ENCODE assay signal across 12 cellular contexts in genomic region chr11:103396237-103396636, GRCh38.
"Had no signal": no experiment of that assay in that cellular context is flagged by ENCODE, and none has a peak within 500 bp of the region (broad histone marks: within the 10 kb centered on the region; RNA-seq: fewer than 3 reads in every experiment).

No MANE protein-coding gene starts in this region.

- H3K36me3 Mint-ChIP-seq: activated naive CD8-positive, alpha-beta T cell treated with anti-CD3 and anti-CD28 coated beads, Interleukin-2, amount 10 ng/mL, durations not matched to agents 7 days and 5 days had no signal

- H3K27me3 Mint-ChIP-seq: activated CD4-positive, alpha-beta T cell treated with anti-CD3 and anti-CD28 coated beads, Interleukin-2, amount 10 ng/mL, durations not matched to agents 24 days and 14 days; activated naive CD8-positive, alpha-beta T cell treated with anti-CD3 and anti-CD28 coated beads, Interleukin-2, amount 10 ng/mL, durations not matched to agents 7 days and 5 days had no signal

- H3K4me1 ChIP-seq: esophagus muscularis mucosa, upper lobe of right lung had no signal

- H3K9me3 Mint-ChIP-seq: activated CD4-positive, alpha-beta T cell treated with anti-CD3 and anti-CD28 coated beads, Interleukin-2, amount 10 ng/mL, durations not matched to agents 24 days and 14 days; activated naive CD8-positive, alpha-beta T cell treated with anti-CD3 and anti-CD28 coated beads, Interleukin-2, amount 10 ng/mL, durations not matched to agents 7 days and 5 days had no signal

- H3K9me3 ChIP-seq: thoracic aorta, upper lobe of right lung had no signal

- H3K4me1 Mint-ChIP-seq: activated CD4-positive, alpha-beta T cell treated with anti-CD3 and anti-CD28 coated beads, Interleukin-2, amount 10 ng/mL, durations not matched to agents 24 days and 14 days; activated naive CD8-positive, alpha-beta T cell treated with anti-CD3 and anti-CD28 coated beads, Interleukin-2, amount 10 ng/mL, durations not matched to agents 7 days and 5 days; neural crest cell had no signal

- H3K27ac Mint-ChIP-seq: activated CD4-positive, alpha-beta T cell treated with anti-CD3 and anti-CD28 coated beads, Interleukin-2, amount 10 ng/mL, durations not matched to agents 24 days and 14 days; activated naive CD8-positive, alpha-beta T cell treated with anti-CD3 and anti-CD28 coated beads, Interleukin-2, amount 10 ng/mL, durations not matched to agents 7 days and 5 days had no signal

- H3K4me3 Mint-ChIP-seq: activated CD4-positive, alpha-beta T cell treated with anti-CD3 and anti-CD28 coated beads, Interleukin-2, amount 10 ng/mL, durations not matched to agents 24 days and 14 days; activated naive CD8-positive, alpha-beta T cell treated with anti-CD3 and anti-CD28 coated beads, Interleukin-2, amount 10 ng/mL, durations not matched to agents 7 days and 5 days; neural crest cell had no signal

- DNase-seq: activated CD4-positive, alpha-beta T cell treated with anti-CD3 and anti-CD28 coated beads, Interleukin-2, amount 10 ng/mL, durations not matched to agents 24 days and 14 days; activated CD4-positive, CD25-positive, alpha-beta regulatory T cell; activated CD8-positive, alpha-beta memory T cell treated with anti-CD3 and anti-CD28 coated beads, Interleukin-2, amount 50 U/mL, for 48 hours; activated gamma-delta T cell treated with Interleukin-2 at 50 U/mL for 16 hours; activated naive CD8-positive, alpha-beta T cell treated with anti-CD3 and anti-CD28 coated beads, Interleukin-2, amount 10 ng/mL, durations not matched to agents 7 days and 5 days; anterior cingulate cortex; midbrain; upper lobe of right lung had no signal

- H3K4me3 ChIP-seq: cardiac muscle cell, esophagus muscularis mucosa, thoracic aorta, upper lobe of right lung had no signal

- H3K36me3 ChIP-seq: cardiac muscle cell, thoracic aorta, upper lobe of right lung had no signal

- H3K27me3 ChIP-seq: cardiac muscle cell, esophagus muscularis mucosa, upper lobe of right lung had no signal
